2 cellular contexts compared by ENCODE assay signal in the genomic region with DNA sequence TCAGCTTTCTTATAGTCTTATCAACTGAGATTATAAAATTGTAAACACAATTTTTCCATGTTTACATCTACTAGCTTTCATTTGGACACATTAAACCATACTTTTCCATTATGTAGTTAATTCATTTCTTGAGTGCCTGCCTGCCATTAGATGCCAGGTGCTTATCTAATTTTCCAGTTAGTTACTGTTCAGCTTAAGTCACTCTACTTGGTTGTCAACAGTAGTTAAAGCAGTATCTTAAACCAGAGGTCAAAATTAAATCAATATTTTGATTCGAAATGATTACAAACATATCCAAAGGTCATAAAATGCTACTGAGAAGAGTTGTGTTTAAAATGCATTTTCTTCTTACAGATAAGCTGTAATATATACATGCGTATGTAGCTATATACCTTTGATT.
TF ChIP-seq lines count a peak whose summit lies in the region.

No MANE protein-coding gene starts in this region.

TF ChIP-seq in HepG2, 621 proteins besides CTCF, POLR2A, EP300 and RAD21:
- TF ChIP-seq, protein P1, sequence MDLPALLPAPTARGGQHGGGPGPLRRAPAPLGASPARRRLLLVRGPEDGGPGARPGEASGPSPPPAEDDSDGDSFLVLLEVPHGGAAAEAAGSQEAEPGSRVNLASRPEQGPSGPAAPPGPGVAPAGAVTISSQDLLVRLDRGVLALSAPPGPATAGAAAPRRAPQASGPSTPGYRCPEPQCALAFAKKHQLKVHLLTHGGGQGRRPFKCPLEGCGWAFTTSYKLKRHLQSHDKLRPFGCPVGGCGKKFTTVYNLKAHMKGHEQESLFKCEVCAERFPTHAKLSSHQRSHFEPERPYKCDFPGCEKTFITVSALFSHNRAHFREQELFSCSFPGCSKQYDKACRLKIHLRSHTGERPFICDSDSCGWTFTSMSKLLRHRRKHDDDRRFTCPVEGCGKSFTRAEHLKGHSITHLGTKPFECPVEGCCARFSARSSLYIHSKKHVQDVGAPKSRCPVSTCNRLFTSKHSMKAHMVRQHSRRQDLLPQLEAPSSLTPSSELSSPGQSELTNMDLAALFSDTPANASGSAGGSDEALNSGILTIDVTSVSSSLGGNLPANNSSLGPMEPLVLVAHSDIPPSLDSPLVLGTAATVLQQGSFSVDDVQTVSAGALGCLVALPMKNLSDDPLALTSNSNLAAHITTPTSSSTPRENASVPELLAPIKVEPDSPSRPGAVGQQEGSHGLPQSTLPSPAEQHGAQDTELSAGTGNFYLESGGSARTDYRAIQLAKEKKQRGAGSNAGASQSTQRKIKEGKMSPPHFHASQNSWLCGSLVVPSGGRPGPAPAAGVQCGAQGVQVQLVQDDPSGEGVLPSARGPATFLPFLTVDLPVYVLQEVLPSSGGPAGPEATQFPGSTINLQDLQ (CRISPR knock-in tag; IDR thresholded peaks at IDR 0.05): no peak
- TF ChIP-seq, protein P2, sequence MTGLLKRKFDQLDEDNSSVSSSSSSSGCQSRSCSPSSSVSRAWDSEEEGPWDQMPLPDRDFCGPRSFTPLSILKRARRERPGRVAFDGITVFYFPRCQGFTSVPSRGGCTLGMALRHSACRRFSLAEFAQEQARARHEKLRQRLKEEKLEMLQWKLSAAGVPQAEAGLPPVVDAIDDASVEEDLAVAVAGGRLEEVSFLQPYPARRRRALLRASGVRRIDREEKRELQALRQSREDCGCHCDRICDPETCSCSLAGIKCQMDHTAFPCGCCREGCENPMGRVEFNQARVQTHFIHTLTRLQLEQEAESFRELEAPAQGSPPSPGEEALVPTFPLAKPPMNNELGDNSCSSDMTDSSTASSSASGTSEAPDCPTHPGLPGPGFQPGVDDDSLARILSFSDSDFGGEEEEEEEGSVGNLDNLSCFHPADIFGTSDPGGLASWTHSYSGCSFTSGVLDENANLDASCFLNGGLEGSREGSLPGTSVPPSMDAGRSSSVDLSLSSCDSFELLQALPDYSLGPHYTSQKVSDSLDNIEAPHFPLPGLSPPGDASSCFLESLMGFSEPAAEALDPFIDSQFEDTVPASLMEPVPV (CRISPR knock-in tag; IDR thresholded peaks at IDR 0.05): no peak
- TF ChIP-seq TOE1 (CRISPR knock-in tag; IDR thresholded peaks at IDR 0.05) (no peak), MTA1 (CRISPR knock-in tag; IDR thresholded peaks at IDR 0.05; ENCODE audit: borderline replicate concordance) (no peak), ZNF616 (CRISPR knock-in tag; IDR thresholded peaks at IDR 0.05; ENCODE audit: low read depth) (no peak), ETV5 (CRISPR knock-in tag; IDR thresholded peaks at IDR 0.05; ENCODE audit: borderline replicate concordance) (no peak), ZNF253 (CRISPR knock-in tag; IDR thresholded peaks at IDR 0.05; ENCODE audit: borderline replicate concordance) (no peak), MED13 (CRISPR knock-in tag; IDR thresholded peaks at IDR 0.05) (no peak), ZNF773 (CRISPR knock-in tag; IDR thresholded peaks at IDR 0.05; ENCODE audit: borderline replicate concordance) (no peak), SNAPC2 (CRISPR knock-in tag; IDR thresholded peaks at IDR 0.05) (no peak)
- TF ChIP-seq, protein P3, sequence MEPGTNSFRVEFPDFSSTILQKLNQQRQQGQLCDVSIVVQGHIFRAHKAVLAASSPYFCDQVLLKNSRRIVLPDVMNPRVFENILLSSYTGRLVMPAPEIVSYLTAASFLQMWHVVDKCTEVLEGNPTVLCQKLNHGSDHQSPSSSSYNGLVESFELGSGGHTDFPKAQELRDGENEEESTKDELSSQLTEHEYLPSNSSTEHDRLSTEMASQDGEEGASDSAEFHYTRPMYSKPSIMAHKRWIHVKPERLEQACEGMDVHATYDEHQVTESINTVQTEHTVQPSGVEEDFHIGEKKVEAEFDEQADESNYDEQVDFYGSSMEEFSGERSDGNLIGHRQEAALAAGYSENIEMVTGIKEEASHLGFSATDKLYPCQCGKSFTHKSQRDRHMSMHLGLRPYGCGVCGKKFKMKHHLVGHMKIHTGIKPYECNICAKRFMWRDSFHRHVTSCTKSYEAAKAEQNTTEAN (CRISPR knock-in tag; conservative IDR thresholded peaks at IDR 0.05): no peak
- TF ChIP-seq, protein P4, sequence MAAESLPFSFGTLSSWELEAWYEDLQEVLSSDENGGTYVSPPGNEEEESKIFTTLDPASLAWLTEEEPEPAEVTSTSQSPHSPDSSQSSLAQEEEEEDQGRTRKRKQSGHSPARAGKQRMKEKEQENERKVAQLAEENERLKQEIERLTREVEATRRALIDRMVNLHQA (CRISPR knock-in tag; IDR thresholded peaks at IDR 0.05): no peak

TF ChIP-seq in H1, 55 proteins besides CTCF, POLR2A, EP300 and RAD21:
- TF ChIP-seq BACH1 (IDR thresholded peaks at IDR 0.05; ENCODE audit: low read length): no peak
- TF ChIP-seq SIRT6 (IDR thresholded peaks at IDR 0.05; ENCODE audit: low read length): no peak
- TF ChIP-seq RXRA (IDR thresholded peaks at IDR 0.05; ENCODE audit: insufficient read depth, low read depth, low read length): no peak
- TF ChIP-seq RNF2 (IDR thresholded peaks at IDR 0.05; ENCODE audit: borderline replicate concordance, low read depth, low read length, missing control alignments, poor library complexity, severe bottlenecking): no peak
- no peak for TF ChIP-seq CBX5 (IDR thresholded peaks at IDR 0.05; ENCODE audit: low read depth, low read length)
- TF ChIP-seq SP4 (IDR thresholded peaks at IDR 0.05; ENCODE audit: low read length): no peak
- no peak for TF ChIP-seq KDM5A (IDR thresholded peaks at IDR 0.05; ENCODE audit: low read length)
- TF ChIP-seq BCL11A (IDR thresholded peaks at IDR 0.05; ENCODE audit: low read depth in 2 of 2, low read length in 2 of 2): no peak
- TF ChIP-seq TAF7 (optimal IDR thresholded peaks at IDR 0.05; ENCODE audit: borderline replicate concordance, low read depth, low read length): no peak
- no peak for TF ChIP-seq CHD2 (IDR thresholded peaks at IDR 0.05; ENCODE audit: low read length)
- TF ChIP-seq TEAD4 (IDR thresholded peaks at IDR 0.05; ENCODE audit: low read depth, low read length): no peak
